Comparison of ENCODE assay signal across 10 cellular contexts in genomic region chr6:105981888-105982358, GRCh38.
DNase-seq lines count a peak whose midpoint lies in the region; ATAC-seq and TF ChIP-seq lines count a peak whose summit lies in the region.
"Had no signal": no experiment of that assay in that cellular context is flagged by ENCODE, and none has a peak within 500 bp of the region (broad histone marks: within the 10 kb centered on the region; RNA-seq: fewer than 3 reads in every experiment).

No MANE protein-coding gene starts in this region.

- peaks cover 0 to 3% of the 10 kb centered on the region in 2 donors for H3K36me3 Mint-ChIP-seq in CD4-positive, alpha-beta memory T cell
- H3K36me3 Mint-ChIP-seq in IgD-negative memory B cell (no peaks in the 10 kb centered on the region), nephron progenitor cell (ENCODE audit: low read depth) (peaks cover 14% of the 10 kb centered on the region)

- TF ChIP-seq CTCF in choroid plexus epithelial cell (conservative IDR thresholded peaks at IDR 0.05; ENCODE audit: low read depth, low read length) (no peak), nephron progenitor cell (IDR thresholded peaks at IDR 0.05) (no peak), vagina (IDR thresholded peaks at IDR 0.05) (no peak)

- peaks cover 6% of the 10 kb centered on the region for H3K27me3 ChIP-seq in CD4-positive, alpha-beta memory T cell (ENCODE audit: insufficient read depth, low read length)
- H3K27me3 ChIP-seq in vagina, result no peaks in the 10 kb centered on the region

- H3K27me3 Mint-ChIP-seq in CD4-positive, alpha-beta memory T cell, result peaks cover 22 to 23% of the 10 kb centered on the region in 2 donors
- H3K27me3 Mint-ChIP-seq in IgD-negative memory B cell (peaks cover 46% of the 10 kb centered on the region), nephron progenitor cell (ENCODE audit: low read depth, poor library complexity) (peaks cover 40% of the 10 kb centered on the region)

- peak overlapping the region in 1 of 7 donors; percentile 29 for H3K27ac Mint-ChIP-seq in CD4-positive, alpha-beta memory T cell
- no peak overlapping the region for H3K27ac Mint-ChIP-seq in IgD-negative memory B cell
- H3K27ac Mint-ChIP-seq in nephron progenitor cell, result no peak overlapping the region

- intact Hi-C loops in CD4-positive, alpha-beta memory T cell (cut with micrococcal nuclease), result loop anchor here (1.0 kb wide), 1 partner anchor 10 kb away; no protein-coding TSS in a partner anchor
- intact Hi-C loops in vagina (cut with DNase I), result no loop called here

- POLR2A ChIA-PET in CD4-positive, alpha-beta memory T cell (lab: Charles Lee; ENCODE audit: partially characterized antibody), result interaction anchor here (0.9 to 8.0 kb wide), 4 partner anchors 11 to 118 kb away, joined by 3 to 97 read pairs (median 4); no protein-coding TSS in a partner anchor

- H3K4me1 Mint-ChIP-seq in CD4-positive, alpha-beta memory T cell, result peaks cover 15 to 40% (median 31%) of the 10 kb centered on the region in 4 donors
- peaks cover 4 to 13% (median 6%) of the 10 kb centered on the region in 3 donors for H3K4me1 Mint-ChIP-seq in IgD-negative memory B cell
- peaks cover 14% of the 10 kb centered on the region for H3K4me1 Mint-ChIP-seq in nephron progenitor cell

- no peaks in the 10 kb centered on the region for H3K9me3 Mint-ChIP-seq in CD4-positive, alpha-beta memory T cell
- H3K9me3 Mint-ChIP-seq in IgD-negative memory B cell (peaks cover 0 to 3% (median 0%) of the 10 kb centered on the region in 3 donors), nephron progenitor cell (peaks cover 24% of the 10 kb centered on the region)

- ATAC-seq in GM18861 (IDR thresholded peaks at IDR 0.05; ENCODE audit: unreplicated experiment) (no peak), HG02588 (IDR thresholded peaks at IDR 0.05; ENCODE audit: unreplicated experiment) (no peak), GM21526 (IDR thresholded peaks at IDR 0.05; ENCODE audit: low FRiP score, unreplicated experiment) (no peak)

- peaks cover 37% of the 10 kb centered on the region for H3K4me1 ChIP-seq in CD4-positive, alpha-beta memory T cell (ENCODE audit: insufficient read depth, low read length)
- H3K4me1 ChIP-seq in vagina, result peaks cover 18% of the 10 kb centered on the region

- TF ChIP-seq POLR2A in vagina (IDR thresholded peaks at IDR 0.05), result no peak

- H3K4me3 ChIP-seq in CD4-positive, alpha-beta memory T cell (ENCODE audit: low read length in 2 of 2), result peak overlapping the region in 1 of 2 donors; percentile 65
- H3K4me3 ChIP-seq in choroid plexus epithelial cell (ENCODE audit: low read depth, low read length) (peak overlapping the region; percentile 63), vagina (peak overlapping the region in 1 of 2 donors; percentile 26)

- H3K27ac ChIP-seq in CD4-positive, alpha-beta memory T cell (ENCODE audit: low read depth, low read length), result no peak overlapping the region
- no peak overlapping the region for H3K27ac ChIP-seq in vagina
- H3K27ac ChIP-seq: right lobe of liver had no signal

- DNase-seq in CD4-positive, alpha-beta memory T cell, result no peak
- DNase-seq in choroid plexus epithelial cell (ENCODE audit: low read depth) (no peak), nephron progenitor cell (no peak), vagina (ENCODE audit: extremely low spot score in 2 of 2) (no peak)
- DNase-seq: GOT3 had no signal

- CTCF ChIA-PET in CD4-positive, alpha-beta memory T cell (lab: Charles Lee; ENCODE audit: partially characterized antibody), result interaction anchor here (0.9 to 4.4 kb wide), 7 partner anchors 11 to 551 kb away, joined by 3 to 35 read pairs (median 3); partner anchors contain the start of gene PRDM1

- H3K36me3 ChIP-seq in CD4-positive, alpha-beta memory T cell (ENCODE audit: insufficient read depth, low read length), result no peaks in the 10 kb centered on the region
- no peaks in the 10 kb centered on the region for H3K36me3 ChIP-seq in vagina
- H3K36me3 ChIP-seq: right lobe of liver had no signal

- no peaks in the 10 kb centered on the region for H3K9me3 ChIP-seq in CD4-positive, alpha-beta memory T cell (ENCODE audit: control insufficient read depth in 1 of 2, low read length in 2 of 2)
- H3K9me3 ChIP-seq in vagina, result no peaks in the 10 kb centered on the region
- H3K9me3 ChIP-seq: right lobe of liver had no signal

- H3K4me3 Mint-ChIP-seq in CD4-positive, alpha-beta memory T cell, result peak overlapping the region; percentile 55 to 92 (median 90)
- H3K4me3 Mint-ChIP-seq in IgD-negative memory B cell, result peak overlapping the region in 3 of 4 donors; percentile 5 to 93 (median 77)
- peak overlapping the region; percentile 70 for H3K4me3 Mint-ChIP-seq in nephron progenitor cell
